Comparison of ENCODE assay signal across 22 cellular contexts in the genomic region with DNA sequence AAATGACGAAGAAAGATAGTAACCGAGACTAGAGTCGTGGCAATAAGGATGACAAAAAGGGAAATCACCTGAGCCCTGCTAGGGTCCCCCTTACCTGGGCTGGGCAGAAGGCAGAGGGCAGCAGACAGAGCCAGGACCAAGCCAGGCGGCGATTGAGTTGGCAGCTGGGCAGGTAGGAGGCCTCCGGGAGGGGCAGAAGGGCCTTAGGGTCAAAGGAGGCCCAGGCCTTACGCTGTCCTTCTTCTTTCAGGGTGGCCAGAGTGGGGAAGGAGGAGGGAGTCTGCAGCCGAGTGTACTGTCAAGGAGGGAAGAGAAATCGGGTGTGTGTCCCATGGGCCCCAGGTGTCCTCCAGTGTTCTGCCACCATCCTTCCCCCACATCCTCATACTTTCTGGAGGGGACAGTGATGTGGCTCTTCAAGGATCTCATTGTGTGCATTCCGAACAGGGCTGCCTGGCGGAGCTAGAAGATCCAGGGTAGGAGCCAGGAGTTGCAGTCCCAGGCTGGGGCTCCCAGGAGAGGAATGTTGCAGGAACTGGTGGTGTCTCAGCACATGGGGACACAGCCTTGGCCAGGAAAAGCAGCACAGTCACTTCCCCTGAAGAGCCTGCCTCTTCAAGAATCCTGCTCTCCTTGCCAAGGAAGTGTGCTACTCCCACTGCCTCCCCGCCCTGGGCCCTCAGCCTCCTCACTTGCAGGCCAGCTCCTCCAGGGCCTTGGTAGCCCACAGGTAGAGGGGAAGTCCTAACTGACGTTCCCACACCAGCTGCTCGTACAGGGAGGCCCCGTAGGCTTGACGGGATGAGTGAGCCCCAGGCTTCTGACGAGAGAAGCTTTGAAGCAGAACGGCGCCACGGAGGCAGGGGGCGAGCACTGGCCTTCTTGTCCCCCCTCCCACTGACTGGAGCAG. TPM values are rescaled to one million over a fixed set of nuclear protein-coding genes. Genes with fewer than 3 reads are reported as not detected.
A peak's percentile ranks its signal among the peaks of the same experiment; 100 is the strongest.
DNase-seq lines count a peak whose midpoint lies in the region; ATAC-seq and TF ChIP-seq lines count a peak whose summit lies in the region.
"Had no signal": no experiment of that assay in that cellular context is flagged by ENCODE, and none has a peak within 500 bp of the region (broad histone marks: within the 10 kb centered on the region; RNA-seq: fewer than 3 reads in every experiment).

No MANE protein-coding gene starts in this region.

- DNase-seq in activated naive CD4-positive, alpha-beta T cell treated with anti-CD3 and anti-CD28 coated beads, Interleukin-2, amount 10 ng/mL, durations not matched to agents 7 days and 5 days, result no peak
- DNase-seq in activated naive CD4-positive, alpha-beta T cell treated with anti-CD3 and anti-CD28 coated beads, Interleukin-2, amount 50 U/mL, for 16 hours, result no peak
- DNase-seq in T-helper 17 cell (no peak), neural progenitor cell (ENCODE audit: low spot score) (no peak), hippocampal formation (lab: John Stamatoyannopoulos, UW) (no peak), Ammon's horn (ENCODE audit: low spot score) (no peak)
- no peak for DNase-seq in activated CD8-positive, alpha-beta memory T cell treated with anti-CD3 and anti-CD28 coated beads for 24 hours
- DNase-seq: 8988T, GDM1, GOT3, HCEC 1CT, Karpas-422, NCI-H1105 treated with DMSO at 0.1 percent for 48 hours, NCI-H1694, NCI-H2081 treated with DMSO at 0.1 percent for 48 hours, NCI-H2171 treated with DMSO at 0.1 percent for 48 hours, NCI-H524 treated with DMSO at 0.1 percent for 48 hours, NCI-H82, SJCRH30 had no signal

- H4K20me1 ChIP-seq in BLaER1, result peaks cover 22% of the 10 kb centered on the region
- H4K20me1 ChIP-seq in neural progenitor cell (ENCODE audit: low read depth), result no peaks in the 10 kb centered on the region

- no peak overlapping the region for H3K4me3 ChIP-seq in BLaER1
- H3K4me3 ChIP-seq in neural progenitor cell, result no peak overlapping the region
- H3K4me3 ChIP-seq: SJCRH30 had no signal

- H3K9me3 Mint-ChIP-seq in activated naive CD4-positive, alpha-beta T cell treated with anti-CD3 and anti-CD28 coated beads, Interleukin-2, amount 10 ng/mL, durations not matched to agents 7 days and 5 days, result no peaks in the 10 kb centered on the region
- H3K9me3 Mint-ChIP-seq in neural progenitor cell, result no peaks in the 10 kb centered on the region

- no peaks in the 10 kb centered on the region for H3K79me2 ChIP-seq in neural progenitor cell (ENCODE audit: low read depth)

- H3K27ac ChIP-seq in BLaER1 (no peak overlapping the region), neural progenitor cell (no peak overlapping the region)
- H3K27ac ChIP-seq: C4-2B, SJCRH30 had no signal

- H3K27me3 Mint-ChIP-seq in activated naive CD4-positive, alpha-beta T cell treated with anti-CD3 and anti-CD28 coated beads, Interleukin-2, amount 10 ng/mL, durations not matched to agents 7 days and 5 days, result no peaks in the 10 kb centered on the region
- no peaks in the 10 kb centered on the region for H3K27me3 Mint-ChIP-seq in T-helper 17 cell
- peaks cover 2% of the 10 kb centered on the region for H3K27me3 Mint-ChIP-seq in neural progenitor cell (ENCODE audit: insufficient read depth, low read depth)

- H3K36me3 ChIP-seq in BLaER1, result peaks cover 100% of the 10 kb centered on the region
- no peaks in the 10 kb centered on the region for H3K36me3 ChIP-seq in neural progenitor cell
- H3K36me3 ChIP-seq: SJCRH30 had no signal

- H3K9ac ChIP-seq in BLaER1 (0 out of 2 replicates have a peak overlapping the region, but pooled peaks have one; percentile 10), neural progenitor cell (no peak overlapping the region)

- H3K9me3 ChIP-seq in BLaER1, result no peaks in the 10 kb centered on the region
- no peaks in the 10 kb centered on the region for H3K9me3 ChIP-seq in T-helper 17 cell (ENCODE audit: control insufficient read depth, low read length, poor library complexity, severe bottlenecking)
- H3K9me3 ChIP-seq in neural progenitor cell (ENCODE audit: low read depth), result no peaks in the 10 kb centered on the region
- H3K9me3 ChIP-seq: SJCRH30 had no signal

- H3K4me2 ChIP-seq in BLaER1 (no peak overlapping the region), neural progenitor cell (no peak overlapping the region)

- no peak overlapping the region for H2AFZ ChIP-seq in neural progenitor cell (replicated peaks)

- no peak overlapping the region for H3K4me3 Mint-ChIP-seq in activated naive CD4-positive, alpha-beta T cell treated with anti-CD3 and anti-CD28 coated beads, Interleukin-2, amount 10 ng/mL, durations not matched to agents 7 days and 5 days
- H3K4me3 Mint-ChIP-seq in T-helper 17 cell (no peak overlapping the region), neural progenitor cell (peak overlapping the region; percentile 57)

- no peak for ATAC-seq in T-helper 17 cell
- ATAC-seq: Panc1 had no signal

- peaks cover 9% of the 10 kb centered on the region for H3K4me1 Mint-ChIP-seq in activated naive CD4-positive, alpha-beta T cell treated with anti-CD3 and anti-CD28 coated beads, Interleukin-2, amount 10 ng/mL, durations not matched to agents 7 days and 5 days
- peaks cover 25% of the 10 kb centered on the region for H3K4me1 Mint-ChIP-seq in T-helper 17 cell
- no peaks in the 10 kb centered on the region for H3K4me1 Mint-ChIP-seq in neural progenitor cell

- peaks cover 73% of the 10 kb centered on the region for H3K36me3 Mint-ChIP-seq in activated naive CD4-positive, alpha-beta T cell treated with anti-CD3 and anti-CD28 coated beads, Interleukin-2, amount 10 ng/mL, durations not matched to agents 7 days and 5 days
- peaks cover 24% of the 10 kb centered on the region for H3K36me3 Mint-ChIP-seq in T-helper 17 cell (ENCODE audit: low read depth)
- peaks cover 33% of the 10 kb centered on the region for H3K36me3 Mint-ChIP-seq in neural progenitor cell

- H3K27me3 ChIP-seq in BLaER1 (no peaks in the 10 kb centered on the region), neural progenitor cell (no peaks in the 10 kb centered on the region)
- H3K27me3 ChIP-seq: SJCRH30 had no signal

- H3K27ac Mint-ChIP-seq in activated naive CD4-positive, alpha-beta T cell treated with anti-CD3 and anti-CD28 coated beads, Interleukin-2, amount 10 ng/mL, durations not matched to agents 7 days and 5 days, result peak overlapping the region; percentile 66
- H3K27ac Mint-ChIP-seq in T-helper 17 cell (peak overlapping the region; percentile 78), neural progenitor cell (peak overlapping the region; percentile 3)

- CTCF ChIA-PET in activated naive CD4-positive, alpha-beta T cell treated with anti-CD3 and anti-CD28 coated beads, Interleukin-2, amount 10 ng/mL, durations not matched to agents 7 days and 5 days (lab: Charles Lee), result interaction anchor here (1.2 kb wide), 2 partner anchors 9 to 12 kb away, joined by 3 read pairs; no protein-coding TSS in a partner anchor

- H3F3A ChIP-seq in neural progenitor cell (ENCODE audit: low read depth), result no peaks in the 10 kb centered on the region

- H3K4me1 ChIP-seq in BLaER1 (no peaks in the 10 kb centered on the region), neural progenitor cell (no peaks in the 10 kb centered on the region)
- H3K4me1 ChIP-seq: SJCRH30 had no signal

- no peak for TF ChIP-seq CTCF in neural progenitor cell (IDR thresholded peaks at IDR 0.05)

RNA-seq across cellular contexts. Expression of a gene that starts 13.2 kb away (rescaled TPM):
- 100 to 1,000 TPM; 218 TPM for total RNA-seq in T-helper 17 cell
- 6.4 and 10.4 TPM in 2 replicates for total RNA-seq in neural progenitor cell (ENCODE audit: low replicate concordance)

RNA-seq across cellular contexts. Expression of a gene that starts 14.5 kb away (rescaled TPM):
- total RNA-seq in T-helper 17 cell, result 10 to 100 TPM; 21.1 to 27.0 TPM
- 64.6 and 83.5 TPM in 2 replicates for total RNA-seq in neural progenitor cell (ENCODE audit: low replicate concordance)

RNA-seq across cellular contexts. Expression of a gene that starts 24.2 kb away (rescaled TPM):
- total RNA-seq in T-helper 17 cell (1 to 10 TPM; 2.2 to 2.5 TPM), neural progenitor cell (ENCODE audit: low replicate concordance) (149 and 156 TPM in 2 replicates)

RNA-seq across cellular contexts. Expression of a gene that starts 44.6 kb away (rescaled TPM):
- total RNA-seq in T-helper 17 cell (1 to 10 TPM; 8.3 to 8.7 TPM), neural progenitor cell (ENCODE audit: low replicate concordance) (0.71 and 4.1 TPM in 2 replicates)

RNA-seq across cellular contexts. Expression of a gene that starts 53.9 kb away (rescaled TPM):
- total RNA-seq in T-helper 17 cell (10 to 100 TPM; 27.0 to 36.2 TPM), neural progenitor cell (ENCODE audit: low replicate concordance) (11.9 and 19.9 TPM in 2 replicates)

Comparison
In these comparisons a context has a peak if more than half of its experiments do, and no peak if none do; other contexts are left out.
1. H3K27ac Mint-ChIP-seq: peak in every context shown above with its lines; median percentile 78 in T-helper 17 cell; 66 in activated naive CD4-positive, alpha-beta T cell treated with anti-CD3 and anti-CD28 coated beads, Interleukin-2, amount 10 ng/mL, durations not matched to agents 7 days and 5 days; 3 in neural progenitor cell.
2. RNA of a gene that starts 13.2 kb away (total RNA-seq): 218 TPM in T-helper 17 cell; 6.4 to 10.4 TPM in neural progenitor cell; every median in the first group is over 10 times any median in the second.
3. RNA of a gene that starts 24.2 kb away (total RNA-seq): 149 to 156 TPM in neural progenitor cell; 2.2 to 2.5 TPM in T-helper 17 cell; every median in the first group is over 10 times any median in the second.